In the genomic region with DNA sequence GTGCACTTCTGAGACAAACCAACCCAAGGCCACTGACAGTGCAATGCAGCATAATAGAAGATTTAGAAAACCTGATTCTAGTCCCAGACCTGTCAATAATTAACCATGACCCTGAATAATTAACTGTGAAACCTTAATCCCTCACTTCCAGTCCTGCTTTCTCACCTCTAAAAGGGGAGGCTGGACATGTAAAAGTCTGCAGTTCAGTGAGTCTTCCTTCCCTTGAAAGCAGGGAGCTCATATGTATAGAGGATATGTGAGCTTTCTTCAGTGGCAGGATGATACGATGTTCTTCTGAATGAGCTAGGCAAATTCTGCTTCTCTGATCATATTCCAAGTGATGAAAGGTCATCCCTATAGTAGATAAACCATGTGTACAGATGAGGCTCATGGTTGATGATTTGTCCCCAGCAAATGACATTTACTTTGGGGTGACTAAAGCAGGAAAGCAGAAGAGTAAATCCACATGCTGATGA, we compare ENCODE assay signal across 20 cellular contexts. TPM values are rescaled to one million over a fixed set of nuclear protein-coding genes. Genes with fewer than 3 reads are reported as not detected.
A peak's percentile ranks its signal among the peaks of the same experiment; 100 is the strongest.
DNase-seq lines count a peak whose midpoint lies in the region; ATAC-seq, FAIRE-seq and TF ChIP-seq lines count a peak whose summit lies in the region.
"Had no signal": no experiment of that assay in that cellular context is flagged by ENCODE, and none has a peak within 500 bp of the region (broad histone marks: within the 10 kb centered on the region; RNA-seq: fewer than 3 reads in every experiment).

No MANE protein-coding gene starts in this region.

- H3K4me1 ChIP-seq in spleen (no peaks in the 10 kb centered on the region), GM23338 (ENCODE audit: insufficient read depth) (no peaks in the 10 kb centered on the region)

- ATAC-seq in GM23338 (no peak), HG03108 (IDR thresholded peaks at IDR 0.05; ENCODE audit: unreplicated experiment) (no peak)
- ATAC-seq: CD8-positive, alpha-beta T cell had no signal

- H3K9me3 Mint-ChIP-seq in nephron = no peaks in the 10 kb centered on the region
- no peaks in the 10 kb centered on the region for H3K9me3 Mint-ChIP-seq in GM23338
- H3K9me3 Mint-ChIP-seq: CD8-positive, alpha-beta T cell had no signal

- no peaks in the 10 kb centered on the region; the same call in 1 of the 2 replicates for H3K9me2 ChIP-seq in GM23338 (ENCODE audit: insufficient read depth)
- H3K9me2 ChIP-seq: SK-N-SH had no signal

- peak; percentile 53 for FAIRE-seq in islet of Langerhans (lab: Jason Lieb, UNC)
- FAIRE-seq: HTR-8/SVneo had no signal

- H3K27me3 Mint-ChIP-seq in nephron (ENCODE audit: low read depth) = no peaks in the 10 kb centered on the region
- peaks cover 2% of the 10 kb centered on the region for H3K27me3 Mint-ChIP-seq in GM23338 (ENCODE audit: insufficient read depth, low read depth, poor library complexity)

- H3K36me3 Mint-ChIP-seq in nephron (ENCODE audit: low read depth) = peaks cover 23% of the 10 kb centered on the region
- peaks cover 9% of the 10 kb centered on the region; the same call in 1 of the 3 replicates for H3K36me3 Mint-ChIP-seq in GM23338 (ENCODE audit: low read depth)

- no peaks in the 10 kb centered on the region for H3K27me3 ChIP-seq in WERI-Rb-1 (ENCODE audit: insufficient read depth, low read depth, severe bottlenecking)
- no peaks in the 10 kb centered on the region for H3K27me3 ChIP-seq in spleen (replicated peaks in 1 of 7)
- H3K27me3 ChIP-seq in GM23338 (ENCODE audit: insufficient read depth) = no peaks in the 10 kb centered on the region

- H3K4me1 Mint-ChIP-seq in nephron = peaks cover 35% of the 10 kb centered on the region
- peaks cover 4% of the 10 kb centered on the region; the same call in 2 of the 3 replicates for H3K4me1 Mint-ChIP-seq in GM23338

- H3K27ac Mint-ChIP-seq in nephron (peak overlapping the region; percentile 2 to 79 (median 65)), GM23338 (no peak overlapping the region)
- H3K27ac Mint-ChIP-seq: CD8-positive, alpha-beta T cell had no signal

- TF ChIP-seq POLR2A in spleen (IDR thresholded peaks at IDR 0.05) = no peak

- DNase-seq in DMS53 treated with DMSO at 0.1 percent for 48 hours (lab: John Stamatoyannopoulos, UW; ENCODE audit: unreplicated experiment) (peak; percentile 5), WERI-Rb-1 (no peak), spleen (no peak), GM23338 (ENCODE audit: low spot score) (no peak), NCI-H446 (lab: John Stamatoyannopoulos, UW) (no peak)
- DNase-seq: CD8-positive, alpha-beta T cell; HCEC 1CT; KBM-7; NCI-H1048; NCI-H146; NCI-H2081 treated with DMSO at 0.1 percent for 48 hours; NCI-H774; Right ventricle myocardium superior; SK-N-SH had no signal

- no peaks in the 10 kb centered on the region for H4K20me1 ChIP-seq in GM23338 (replicated peaks; ENCODE audit: insufficient read depth)

- H3K4me3 Mint-ChIP-seq in nephron = no peak overlapping the region
- H3K4me3 Mint-ChIP-seq in GM23338 = no peak overlapping the region
- H3K4me3 Mint-ChIP-seq: CD8-positive, alpha-beta T cell had no signal

- no peaks in the 10 kb centered on the region for H3F3A ChIP-seq in GM23338 (replicated peaks; ENCODE audit: low read depth)

- H3K79me2 ChIP-seq in GM23338 (replicated peaks; ENCODE audit: insufficient read depth) = no peaks in the 10 kb centered on the region

- 79 to 96% (median 93%) methylated on average over 1 of the region's 1 CpG for WGBS in spleen, 5 donors

- no peak overlapping the region for H3K4me2 ChIP-seq in GM23338
- H3K4me2 ChIP-seq: SK-N-SH had no signal

- no peak overlapping the region for H2AFZ ChIP-seq in GM23338

- H3K36me3 ChIP-seq in WERI-Rb-1 = peaks cover 22% of the 10 kb centered on the region
- peaks cover 0 to 7% (median 0%) of the 10 kb centered on the region in 6 donors for H3K36me3 ChIP-seq in spleen
- H3K36me3 ChIP-seq in GM23338 (ENCODE audit: insufficient read depth) = no peaks in the 10 kb centered on the region; the same call in 1 of the 2 replicates

- intact Hi-C loops in spleen (cut with DNase I; ENCODE audit: low total_unique reads) = no loop called here

- TF ChIP-seq CTCF in WERI-Rb-1 (IDR thresholded peaks at IDR 0.05; ENCODE audit: low read depth, low read length) = no peak
- TF ChIP-seq CTCF in nephron (IDR thresholded peaks at IDR 0.05; ENCODE audit: unreplicated experiment in 3 of 3) = no peak
- no peak for TF ChIP-seq CTCF in spleen (IDR thresholded peaks at IDR 0.05 in 8 of 11, conservative IDR thresholded peaks at IDR 0.05 in 3 of 11)
- TF ChIP-seq CTCF in GM23338 (conservative IDR thresholded peaks at IDR 0.05; ENCODE audit: low read depth in 2 of 2) = no peak

- no peak overlapping the region for H3K27ac ChIP-seq in WERI-Rb-1
- no peak overlapping the region for H3K27ac ChIP-seq in spleen
- H3K27ac ChIP-seq in GM23338 (ENCODE audit: low read depth) = no peak overlapping the region

- H3K4me3 ChIP-seq in WERI-Rb-1 (ENCODE audit: low read depth, low read length) (peak overlapping the region; percentile 70), spleen (no peak overlapping the region), GM23338 (no peak overlapping the region)

- H3K9me3 ChIP-seq in WERI-Rb-1 (ENCODE audit: severe bottlenecking) (no peaks in the 10 kb centered on the region), spleen (peaks cover 0 to 14% (median 10%) of the 10 kb centered on the region in 8 donors)
- H3K9me3 ChIP-seq: SK-N-SH had no signal

TF ChIP-seq in GM23338, 12 proteins besides CTCF, POLR2A, EP300 and RAD21 (continues in another document):
- TF ChIP-seq REST (IDR thresholded peaks at IDR 0.05; ENCODE audit: unreplicated experiment) (no peak), POLR2AphosphoS5 (IDR thresholded peaks at IDR 0.05; ENCODE audit: low read depth) (no peak), ZNF114 (CRISPR knock-in tag; IDR thresholded peaks at IDR 0.05) (no peak)

RNA-seq across cellular contexts. Expression of gene KCNV2, which starts 2.9 kb away (rescaled TPM):
- not detected for total RNA-seq in spleen
- polyA plus RNA-seq in spleen (not detected), GM23338 (2016; fragmentation: Nextera tagmentation; extraction: Ambion mirVana) (0.38 and 0.60 TPM in 2 replicates)
- not detected in 2 replicates for total RNA-seq in GM23338 (2014; rRNA removed; shearing (Covaris generic))
- total RNA-seq: CD8-positive, alpha-beta T cell; M059J; Right ventricle myocardium superior had no signal
- polyA plus RNA-seq: BJ, SK-N-SH had no signal
